Comparison of ENCODE assay signal across 8 cellular contexts in genomic region chr4:55545133-55545532, GRCh38. TPM values are rescaled to one million over a fixed set of nuclear protein-coding genes. Genes with fewer than 3 reads are reported as not detected.
DNase-seq lines count a peak whose midpoint lies in the region; ATAC-seq and TF ChIP-seq lines count a peak whose summit lies in the region.

No MANE protein-coding gene starts in this region.

- TF ChIP-seq EP300 in sigmoid colon (IDR thresholded peaks at IDR 0.05), result no peak

- TF ChIP-seq POLR2A in sigmoid colon (IDR thresholded peaks at IDR 0.05), result no peak
- no peak for TF ChIP-seq POLR2A in GM18505 (IDR thresholded peaks at IDR 0.05; ENCODE audit: borderline replicate concordance, extremely low read depth, insufficient read depth, insufficient read length)

- 3% methylated on average over 7 of the region's 7 CpGs for WGBS in sigmoid colon, 2 donors

- no peaks in the 10 kb centered on the region for H3K27me3 ChIP-seq in sigmoid colon

- TF ChIP-seq CTCF in fibroblast of mammary gland (conservative IDR thresholded peaks at IDR 0.05; ENCODE audit: control insufficient read depth, insufficient read depth, low read depth, low read length), result no peak
- no peak for TF ChIP-seq CTCF in sigmoid colon (IDR thresholded peaks at IDR 0.05)

- DNase-seq in activated naive CD4-positive, alpha-beta T cell treated with anti-CD3 and anti-CD28 coated beads, Interleukin-2, amount 10 ng/mL, durations not matched to agents 7 days and 5 days, result no peak
- no peak for DNase-seq in activated naive CD4-positive, alpha-beta T cell treated with Interleukin-2 at 50 U/mL for 16 hours
- DNase-seq in SK-N-DZ (ENCODE audit: low spot score) (peak; percentile 9), fibroblast of mammary gland (ENCODE audit: low read depth) (peak; percentile 21), sigmoid colon (no peak), NCI-H1694 treated with DMSO at 0.1 percent for 48 hours (lab: John Stamatoyannopoulos, UW) (no peak)

- H3K36me3 Mint-ChIP-seq in activated naive CD4-positive, alpha-beta T cell treated with anti-CD3 and anti-CD28 coated beads, Interleukin-2, amount 10 ng/mL, durations not matched to agents 7 days and 5 days, result no peaks in the 10 kb centered on the region

- H3K4me3 ChIP-seq in fibroblast of mammary gland (ENCODE audit: control insufficient read depth, low read depth, low read length), result peak overlapping the region; percentile 75
- peak overlapping the region; percentile 61 to 98 (median 86) for H3K4me3 ChIP-seq in sigmoid colon

- H3K4me1 Mint-ChIP-seq in activated naive CD4-positive, alpha-beta T cell treated with anti-CD3 and anti-CD28 coated beads, Interleukin-2, amount 10 ng/mL, durations not matched to agents 7 days and 5 days, result peaks cover 44% of the 10 kb centered on the region

- intact Hi-C loops in sigmoid colon (cut with DNase I), result loop anchor here (5.0 kb wide), 2 partner anchors 307 to 402 kb away; partner anchors contain the start of genes CEP135 and EXOC1

- H3K9me3 ChIP-seq in sigmoid colon, result no peaks in the 10 kb centered on the region

- no peaks in the 10 kb centered on the region for H3K36me3 ChIP-seq in sigmoid colon

- H3K9me3 Mint-ChIP-seq in activated naive CD4-positive, alpha-beta T cell treated with anti-CD3 and anti-CD28 coated beads, Interleukin-2, amount 10 ng/mL, durations not matched to agents 7 days and 5 days, result no peaks in the 10 kb centered on the region

- H3K4me3 Mint-ChIP-seq in activated naive CD4-positive, alpha-beta T cell treated with anti-CD3 and anti-CD28 coated beads, Interleukin-2, amount 10 ng/mL, durations not matched to agents 7 days and 5 days, result peak overlapping the region; percentile 85

- H3K27me3 Mint-ChIP-seq in activated naive CD4-positive, alpha-beta T cell treated with anti-CD3 and anti-CD28 coated beads, Interleukin-2, amount 10 ng/mL, durations not matched to agents 7 days and 5 days, result peaks cover 16% of the 10 kb centered on the region

- ATAC-seq in GM18505 (IDR thresholded peaks at IDR 0.05; ENCODE audit: unreplicated experiment), result no peak
- no peak for ATAC-seq in GM21529 (IDR thresholded peaks at IDR 0.05; ENCODE audit: unreplicated experiment)

- peak overlapping the region; percentile 88 for H3K27ac Mint-ChIP-seq in activated naive CD4-positive, alpha-beta T cell treated with anti-CD3 and anti-CD28 coated beads, Interleukin-2, amount 10 ng/mL, durations not matched to agents 7 days and 5 days

- CTCF ChIA-PET in activated naive CD4-positive, alpha-beta T cell treated with anti-CD3 and anti-CD28 coated beads, Interleukin-2, amount 10 ng/mL, durations not matched to agents 7 days and 5 days (lab: Charles Lee), result interaction anchor here (0.9 kb wide), 1 partner anchor 137 kb away, joined by 4 read pairs; no protein-coding TSS in a partner anchor

- peaks cover 3 to 24% (median 10%) of the 10 kb centered on the region in 4 donors for H3K4me1 ChIP-seq in sigmoid colon

- peak overlapping the region; percentile 91 to 99 (median 98) for H3K27ac ChIP-seq in sigmoid colon

RNA-seq across cellular contexts. Expression of gene CLOCK, which starts 1.6 kb away (rescaled TPM):
- 4.7 and 6.2 TPM in 2 replicates for polyA plus RNA-seq in SK-N-DZ (2014; cell fraction: cytosol; rRNA removed)
- 6.1 and 7.9 TPM in 2 replicates for polyA plus RNA-seq in SK-N-DZ (2014; cell fraction: nucleus; rRNA removed)
- 10 to 100 TPM; 22.5 to 27.5 (median 24.0) TPM for total RNA-seq in sigmoid colon
- polyA plus RNA-seq in sigmoid colon, result 1 to 10 TPM; 2.4 to 7.9 (median 7.3) TPM

RNA-seq across cellular contexts. Expression of gene PDCL2, which starts 46.9 kb away (rescaled TPM):
- not detected in 2 replicates for polyA plus RNA-seq in SK-N-DZ (2014; cell fraction: cytosol; rRNA removed)
- not detected in 2 replicates for polyA plus RNA-seq in SK-N-DZ (2014; cell fraction: nucleus; rRNA removed)
- not detected for total RNA-seq in sigmoid colon
- not detected for polyA plus RNA-seq in sigmoid colon

Comparison
In these comparisons a context has a peak if more than half of its experiments do, and no peak if none do; other contexts are left out.
1. DNase-seq: peak in SK-N-DZ (single experiment) and fibroblast of mammary gland (single experiment); none in activated naive CD4-positive, alpha-beta T cell treated with anti-CD3 and anti-CD28 coated beads, Interleukin-2, amount 10 ng/mL, durations not matched to agents 7 days and 5 days (single experiment), activated naive CD4-positive, alpha-beta T cell treated with Interleukin-2 at 50 U/mL for 16 hours (single experiment), sigmoid colon (single experiment) and NCI-H1694 treated with DMSO at 0.1 percent for 48 hours (single experiment).